Comparison of ENCODE assay signal across 1 cellular context in the genomic region with DNA sequence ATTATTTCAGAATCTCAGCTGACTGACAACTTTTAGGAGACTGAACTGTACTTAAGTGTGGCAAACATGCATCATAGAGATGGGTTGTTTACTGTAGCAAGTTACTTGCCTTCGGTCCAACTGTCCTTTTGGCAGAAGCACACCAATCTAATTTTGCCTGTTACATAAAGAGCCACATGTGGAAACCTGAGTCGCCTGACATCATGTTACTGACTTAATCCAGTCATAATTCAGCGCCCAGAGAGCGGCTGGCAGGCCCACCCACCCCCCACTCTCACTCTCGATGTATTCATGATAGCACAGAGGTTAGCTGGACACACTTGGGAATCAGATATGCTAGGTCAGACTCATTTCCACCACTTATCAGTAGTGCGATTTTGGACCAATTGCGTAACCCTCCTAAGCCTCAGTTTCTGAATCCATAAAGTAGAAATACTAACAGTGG.
TF ChIP-seq lines count a peak whose summit lies in the region.

No MANE protein-coding gene starts in this region.

TF ChIP-seq in HepG2, 621 proteins besides CTCF, POLR2A, EP300 and RAD21 (continued from another document and continues in another):
- TF ChIP-seq ZNF281 (CRISPR knock-in tag; IDR thresholded peaks at IDR 0.05; ENCODE audit: borderline replicate concordance): 0 out of 2 replicates have a peak, but pooled peaks have one; percentile 9
- TF ChIP-seq ZNF10 (CRISPR knock-in tag; IDR thresholded peaks at IDR 0.05; ENCODE audit: borderline replicate concordance, low read depth): no peak
- no peak; the same call in 1 of the 2 replicates for TF ChIP-seq POGZ (CRISPR knock-in tag; IDR thresholded peaks at IDR 0.05)
- no peak for TF ChIP-seq PAF1 (CRISPR knock-in tag; IDR thresholded peaks at IDR 0.05)
- no peak for TF ChIP-seq PCBP2 (optimal IDR thresholded peaks at IDR 0.05; ENCODE audit: low read depth, low read length, poor library complexity, severe bottlenecking)
- no peak for TF ChIP-seq HCFC1 (IDR thresholded peaks at IDR 0.05; ENCODE audit: low read depth, low read length)
- TF ChIP-seq ZNF790 (CRISPR knock-in tag; IDR thresholded peaks at IDR 0.05; ENCODE audit: borderline replicate concordance): no peak
- no peak for TF ChIP-seq ZNF7 (CRISPR knock-in tag; IDR thresholded peaks at IDR 0.05)
- 0 out of 2 replicates have a peak, but pooled peaks have one; percentile 16 for TF ChIP-seq HOXA3 (CRISPR knock-in tag; IDR thresholded peaks at IDR 0.05)
- TF ChIP-seq RAD51 (IDR thresholded peaks at IDR 0.05; ENCODE audit: borderline replicate concordance): no peak
- no peak for TF ChIP-seq MXD3 (CRISPR knock-in tag; IDR thresholded peaks at IDR 0.05)
- no peak for TF ChIP-seq ZBTB42 (CRISPR knock-in tag; IDR thresholded peaks at IDR 0.05)
- peak; percentile 21; the same call in 1 of the 2 replicates for TF ChIP-seq ZNF574 (CRISPR knock-in tag; IDR thresholded peaks at IDR 0.05)
- no peak for TF ChIP-seq HOXD1 (CRISPR knock-in tag; IDR thresholded peaks at IDR 0.05)
- peak; percentile 49; the same call in 1 of the 2 replicates for TF ChIP-seq ATF2 (CRISPR knock-in tag; IDR thresholded peaks at IDR 0.05)
- no peak for TF ChIP-seq ZNF546 (CRISPR knock-in tag; conservative IDR thresholded peaks at IDR 0.05)
- TF ChIP-seq SPEN (CRISPR knock-in tag; IDR thresholded peaks at IDR 0.05; ENCODE audit: low read depth): no peak
- peak; percentile 48 for TF ChIP-seq RARA (CRISPR knock-in tag; IDR thresholded peaks at IDR 0.05)
- TF ChIP-seq ZNF776 (CRISPR knock-in tag; IDR thresholded peaks at IDR 0.05): no peak
- TF ChIP-seq ZNF678 (CRISPR knock-in tag; IDR thresholded peaks at IDR 0.05): no peak
- TF ChIP-seq ZNF484 (CRISPR knock-in tag; IDR thresholded peaks at IDR 0.05; ENCODE audit: borderline replicate concordance, low read depth): no peak
- TF ChIP-seq, protein P1, sequence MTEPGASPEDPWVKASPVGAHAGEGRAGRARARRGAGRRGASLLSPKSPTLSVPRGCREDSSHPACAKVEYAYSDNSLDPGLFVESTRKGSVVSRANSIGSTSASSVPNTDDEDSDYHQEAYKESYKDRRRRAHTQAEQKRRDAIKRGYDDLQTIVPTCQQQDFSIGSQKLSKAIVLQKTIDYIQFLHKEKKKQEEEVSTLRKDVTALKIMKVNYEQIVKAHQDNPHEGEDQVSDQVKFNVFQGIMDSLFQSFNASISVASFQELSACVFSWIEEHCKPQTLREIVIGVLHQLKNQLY (CRISPR knock-in tag; IDR thresholded peaks at IDR 0.05): no peak
- no peak for TF ChIP-seq THYN1 (CRISPR knock-in tag; IDR thresholded peaks at IDR 0.05; ENCODE audit: borderline replicate concordance, low read depth)
- TF ChIP-seq, protein P2, sequence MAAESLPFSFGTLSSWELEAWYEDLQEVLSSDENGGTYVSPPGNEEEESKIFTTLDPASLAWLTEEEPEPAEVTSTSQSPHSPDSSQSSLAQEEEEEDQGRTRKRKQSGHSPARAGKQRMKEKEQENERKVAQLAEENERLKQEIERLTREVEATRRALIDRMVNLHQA (CRISPR knock-in tag; IDR thresholded peaks at IDR 0.05): no peak
- no peak for TF ChIP-seq ZNF83 (CRISPR knock-in tag; IDR thresholded peaks at IDR 0.05; ENCODE audit: borderline replicate concordance)
- no peak for TF ChIP-seq ZNF788 (CRISPR knock-in tag; IDR thresholded peaks at IDR 0.05; ENCODE audit: borderline replicate concordance)
- no peak for TF ChIP-seq HDAC6 (IDR thresholded peaks at IDR 0.05; ENCODE audit: low read depth, low read length)
- 0 out of 2 replicates have a peak, but pooled peaks have one; percentile 46 for TF ChIP-seq ZSCAN31 (CRISPR knock-in tag; IDR thresholded peaks at IDR 0.05; ENCODE audit: low read depth)
- TF ChIP-seq TARDBP (CRISPR knock-in tag; IDR thresholded peaks at IDR 0.05): no peak
- no peak for TF ChIP-seq NBN (conservative IDR thresholded peaks at IDR 0.05)
- TF ChIP-seq ZNF839 (CRISPR knock-in tag; IDR thresholded peaks at IDR 0.05; ENCODE audit: borderline replicate concordance): no peak
- no peak for TF ChIP-seq ZNF44 (CRISPR knock-in tag; IDR thresholded peaks at IDR 0.05)
- 0 out of 2 replicates have a peak, but pooled peaks have one; percentile 11 for TF ChIP-seq DMAP1 (CRISPR knock-in tag; IDR thresholded peaks at IDR 0.05)
- TF ChIP-seq, protein P3, sequence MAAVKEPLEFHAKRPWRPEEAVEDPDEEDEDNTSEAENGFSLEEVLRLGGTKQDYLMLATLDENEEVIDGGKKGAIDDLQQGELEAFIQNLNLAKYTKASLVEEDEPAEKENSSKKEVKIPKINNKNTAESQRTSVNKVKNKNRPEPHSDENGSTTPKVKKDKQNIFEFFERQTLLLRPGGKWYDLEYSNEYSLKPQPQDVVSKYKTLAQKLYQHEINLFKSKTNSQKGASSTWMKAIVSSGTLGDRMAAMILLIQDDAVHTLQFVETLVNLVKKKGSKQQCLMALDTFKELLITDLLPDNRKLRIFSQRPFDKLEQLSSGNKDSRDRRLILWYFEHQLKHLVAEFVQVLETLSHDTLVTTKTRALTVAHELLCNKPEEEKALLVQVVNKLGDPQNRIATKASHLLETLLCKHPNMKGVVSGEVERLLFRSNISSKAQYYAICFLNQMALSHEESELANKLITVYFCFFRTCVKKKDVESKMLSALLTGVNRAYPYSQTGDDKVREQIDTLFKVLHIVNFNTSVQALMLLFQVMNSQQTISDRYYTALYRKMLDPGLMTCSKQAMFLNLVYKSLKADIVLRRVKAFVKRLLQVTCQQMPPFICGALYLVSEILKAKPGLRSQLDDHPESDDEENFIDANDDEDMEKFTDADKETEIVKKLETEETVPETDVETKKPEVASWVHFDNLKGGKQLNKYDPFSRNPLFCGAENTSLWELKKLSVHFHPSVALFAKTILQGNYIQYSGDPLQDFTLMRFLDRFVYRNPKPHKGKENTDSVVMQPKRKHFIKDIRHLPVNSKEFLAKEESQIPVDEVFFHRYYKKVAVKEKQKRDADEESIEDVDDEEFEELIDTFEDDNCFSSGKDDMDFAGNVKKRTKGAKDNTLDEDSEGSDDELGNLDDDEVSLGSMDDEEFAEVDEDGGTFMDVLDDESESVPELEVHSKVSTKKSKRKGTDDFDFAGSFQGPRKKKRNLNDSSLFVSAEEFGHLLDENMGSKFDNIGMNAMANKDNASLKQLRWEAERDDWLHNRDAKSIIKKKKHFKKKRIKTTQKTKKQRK (IDR thresholded peaks at IDR 0.05; ENCODE audit: low read length): no peak
- no peak for TF ChIP-seq ASH2L (IDR thresholded peaks at IDR 0.05; ENCODE audit: insufficient read length, low read depth, low read length)
- TF ChIP-seq RBM39 (IDR thresholded peaks at IDR 0.05; ENCODE audit: low read depth, low read length, poor library complexity, severe bottlenecking): no peak
- no peak for TF ChIP-seq ZNF704 (CRISPR knock-in tag; IDR thresholded peaks at IDR 0.05; ENCODE audit: borderline replicate concordance)
- no peak for TF ChIP-seq TRAFD1 (CRISPR knock-in tag; IDR thresholded peaks at IDR 0.05; ENCODE audit: borderline replicate concordance)
- TF ChIP-seq REXO4 (CRISPR knock-in tag; IDR thresholded peaks at IDR 0.05; ENCODE audit: borderline replicate concordance): no peak
- peak; percentile 22; the same call in 1 of the 2 replicates for TF ChIP-seq NR2F2 (IDR thresholded peaks at IDR 0.05; ENCODE audit: borderline replicate concordance, low read depth)
- no peak for TF ChIP-seq NFATC3 (CRISPR knock-in tag; IDR thresholded peaks at IDR 0.05)
- no peak for TF ChIP-seq POLR2AphosphoS5 (IDR thresholded peaks at IDR 0.05; ENCODE audit: low read depth, low read length)
- TF ChIP-seq ATF1 (CRISPR knock-in tag; IDR thresholded peaks at IDR 0.05): no peak
- TF ChIP-seq ZNF124 (CRISPR knock-in tag; IDR thresholded peaks at IDR 0.05): no peak
- no peak for TF ChIP-seq FUBP1 (CRISPR knock-in tag; IDR thresholded peaks at IDR 0.05; ENCODE audit: borderline replicate concordance)
- TF ChIP-seq SCMH1 (CRISPR knock-in tag; IDR thresholded peaks at IDR 0.05; ENCODE audit: borderline replicate concordance): no peak
- TF ChIP-seq SP1 (IDR thresholded peaks at IDR 0.05): no peak
- TF ChIP-seq SP1 (CRISPR knock-in tag; IDR thresholded peaks at IDR 0.05): no peak
- no peak for TF ChIP-seq SUZ12 (IDR thresholded peaks at IDR 0.05; ENCODE audit: low read depth, low read length)
- no peak for TF ChIP-seq LCORL (IDR thresholded peaks at IDR 0.05)
- TF ChIP-seq LCORL (CRISPR knock-in tag; IDR thresholded peaks at IDR 0.05): no peak
